ENCODE assay signal across 8 cellular contexts in the genomic region with DNA sequence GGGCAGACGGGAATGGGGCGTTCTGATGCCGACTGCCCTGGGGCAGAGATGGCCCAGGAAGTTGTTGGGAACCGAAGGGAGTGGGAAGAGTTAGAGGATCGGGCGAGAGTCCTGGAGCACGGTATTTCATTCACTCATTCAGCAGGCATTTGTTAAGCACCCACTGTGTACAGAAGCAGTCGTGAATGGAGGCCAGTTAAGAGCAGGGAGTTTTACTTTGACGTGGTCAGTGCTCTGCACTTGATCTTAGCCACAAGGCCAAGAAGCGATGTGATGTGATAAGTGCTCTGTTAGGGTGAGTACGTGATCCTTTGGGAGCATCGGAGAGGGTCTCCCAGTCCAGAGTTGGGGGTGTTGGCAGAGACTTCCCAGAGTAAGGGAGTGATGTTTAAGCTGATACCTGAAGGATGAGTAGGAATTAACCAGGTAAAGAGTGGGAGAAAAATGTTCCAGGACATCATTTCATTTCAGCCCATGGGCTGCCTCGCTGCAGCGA. TPM values are rescaled to one million over a fixed set of nuclear protein-coding genes. Genes with fewer than 3 reads are reported as not detected.
DNase-seq lines count a peak whose midpoint lies in the region; ATAC-seq and TF ChIP-seq lines count a peak whose summit lies in the region.

No MANE protein-coding gene starts in this region.

- peak overlapping the region; percentile 98 for H3K9ac ChIP-seq in NT2/D1 (ENCODE audit: insufficient read length, low read depth)

- peaks cover 12% of the 10 kb centered on the region for H3K9me3 ChIP-seq in NT2/D1 (ENCODE audit: insufficient read depth, low read length)
- H3K9me3 ChIP-seq in esophagus (ENCODE audit: control insufficient read depth in 2 of 2, insufficient read depth in 1 of 2, low read depth in 1 of 2, low read length in 1 of 2), result no peaks in the 10 kb centered on the region

- peak overlapping the region; percentile 93 for H3K4me3 ChIP-seq in NT2/D1 (ENCODE audit: insufficient read length, low read depth)
- H3K4me3 ChIP-seq in esophagus (ENCODE audit: low read depth in 1 of 2, low read length in 2 of 2), result peak overlapping the region; percentile 71 to 95

- H3K27me3 ChIP-seq in NT2/D1 (ENCODE audit: insufficient read depth, insufficient read length), result peaks cover 16% of the 10 kb centered on the region
- H3K27me3 ChIP-seq in esophagus (ENCODE audit: control insufficient read depth in 1 of 2, insufficient read depth in 2 of 2, low read length in 2 of 2), result no peaks in the 10 kb centered on the region

- H3K4me1 ChIP-seq in NT2/D1 (ENCODE audit: insufficient read depth, insufficient read length), result peaks cover 3% of the 10 kb centered on the region
- peaks cover 0 to 13% of the 10 kb centered on the region in 2 donors for H3K4me1 ChIP-seq in esophagus (ENCODE audit: control insufficient read depth in 2 of 2, insufficient read depth in 2 of 2, low read length in 1 of 2)

- H3K27ac ChIP-seq in 22Rv1, result peak overlapping the region; percentile 71
- H3K27ac ChIP-seq in esophagus (ENCODE audit: low read depth in 2 of 2, low read length in 1 of 2), result peak overlapping the region in 1 of 2 donors; percentile 93

- peak; percentile 14 for ATAC-seq in GM19455 (IDR thresholded peaks at IDR 0.05; ENCODE audit: unreplicated experiment)
- peak; percentile 1 for ATAC-seq in sciatic nerve

- WGBS in esophagus, 2 donors, result 28 to 33% methylated on average over 14 of the region's 14 CpGs

- peaks cover 33% of the 10 kb centered on the region for H3K36me3 ChIP-seq in NT2/D1 (ENCODE audit: insufficient read depth, insufficient read length, low read length)
- peaks cover 0 to under 1% of the 10 kb centered on the region in 2 donors for H3K36me3 ChIP-seq in esophagus (ENCODE audit: control insufficient read depth in 2 of 2, insufficient read depth in 2 of 2, low read length in 1 of 2)

- TF ChIP-seq CTCF in 22Rv1 (IDR thresholded peaks at IDR 0.05), result no peak

- intact Hi-C loops in sciatic nerve (cut with DNase I), result no loop called here

- DNase-seq in NT2/D1 (ENCODE audit: low read depth, low spot score) (no peak), sciatic nerve (ENCODE audit: low spot score) (peak; percentile 37), AG20443 (ENCODE audit: low spot score) (no peak), midbrain (lab: John Stamatoyannopoulos, UW) (no peak)
- no peak for DNase-seq in effector CD4-positive, alpha-beta T cell

RNA-seq across cellular contexts. Expression of gene ZFYVE27, which starts 0.9 kb away (rescaled TPM):
- 10 to 100 TPM in 1 of 2 donors, 1 to 10 TPM in 1; 9.6 to 14.3 TPM for polyA plus RNA-seq in esophagus
- 32.9 TPM for total RNA-seq in sciatic nerve

RNA-seq across cellular contexts. Expression of gene MARVELD1, which starts 24.3 kb away (rescaled TPM):
- polyA plus RNA-seq in esophagus, result 1 to 10 TPM; 6.4 to 9.6 TPM
- total RNA-seq in sciatic nerve, result 59.5 TPM

RNA-seq across cellular contexts. Expression of gene SFRP5, which starts 34.0 kb away (rescaled TPM):
- polyA plus RNA-seq in esophagus, result under 1 TPM; 0.65 to 0.88 TPM
- 292 TPM for total RNA-seq in sciatic nerve

RNA-seq across cellular contexts. Expression of gene AVPI1, which starts 50.8 kb away (rescaled TPM):
- polyA plus RNA-seq in esophagus, result 10 to 100 TPM in 1 of 2 donors, 1 to 10 TPM in 1; 9.8 to 15.3 TPM
- total RNA-seq in sciatic nerve, result 41.8 TPM
